ENCODE assay signal across 23 cellular contexts in the genomic region with DNA sequence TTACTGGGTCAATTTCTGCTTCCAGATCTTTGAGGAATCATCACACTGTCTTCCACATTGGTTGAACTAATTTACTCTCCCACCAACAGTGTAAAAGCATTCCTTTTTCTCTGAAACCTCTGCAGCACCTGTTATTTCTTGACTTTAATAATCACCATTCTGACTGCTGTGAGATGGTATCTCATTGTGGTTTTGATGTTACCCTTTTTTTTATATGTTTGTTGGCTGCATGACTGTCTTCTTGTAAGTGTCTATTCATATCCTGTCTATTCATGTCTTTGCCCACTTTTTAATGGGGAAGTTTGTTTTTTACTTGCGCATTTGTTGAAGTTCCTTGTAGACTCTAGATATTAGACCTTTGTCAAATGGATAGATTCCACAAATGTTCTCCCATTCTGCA.
"Had no signal": no experiment of that assay in that cellular context is flagged by ENCODE, and none has a peak within 500 bp of the region (broad histone marks: within the 10 kb centered on the region; RNA-seq: fewer than 3 reads in every experiment).

No MANE protein-coding gene starts in this region.

- H3K36me3 Mint-ChIP-seq: activated naive CD4-positive, alpha-beta T cell treated with anti-CD3 and anti-CD28 coated beads, Interleukin-2, amount 50 U/mL, for 24 hours; natural killer cell had no signal

- ATAC-seq: activated CD8-positive, alpha-beta T cell treated with anti-CD3 and anti-CD28 coated beads for 36 hours; activated naive CD8-positive, alpha-beta T cell treated with anti-CD3 and anti-CD28 coated beads, Interleukin-2, amount 50 U/mL, for 24 hours; activated T-cell treated with anti-CD3 and anti-CD28 coated beads, Interleukin-2, amount 50 U/mL, for 4 hours; activated T-helper 17 cell treated with anti-CD3 and anti-CD28 coated beads, Interleukin-2, amount 50 U/mL, for 72 hours; natural killer cell had no signal

- DNase-seq: activated B cell treated with CpG ODN at 0.5 μM for 24 hours; activated CD4-positive, alpha-beta T cell treated with anti-CD3 and anti-CD28 coated beads, Interleukin-2, amount 50 U/mL, for 1 hour; activated CD8-positive, alpha-beta T cell treated with anti-CD3 and anti-CD28 coated beads for 36 hours; activated gamma-delta T cell treated with Interleukin-2 at 50 U/mL for 16 hours; activated naive CD8-positive, alpha-beta T cell treated with anti-CD3 and anti-CD28 coated beads, Interleukin-2, amount 50 U/mL, for 24 hours; activated T-cell treated with anti-CD3 and anti-CD28 coated beads, Interleukin-2, amount 50 U/mL, for 4 hours; amygdala; dermis blood vessel endothelial cell; effector CD4-positive, alpha-beta T cell; head of caudate nucleus; hippocampal formation; kidney; mesenchymal stem cell; natural killer cell; stimulated activated CD4-positive, alpha-beta T cell treated with anti-CD3 and anti-CD28 coated beads, Interleukin-2, amount 100 ng/mL, for 48 hours; stimulated activated naive CD4-positive, alpha-beta T cell treated with Interleukin-2 at 50 U/mL for 16 hours had no signal

- H3K4me3 Mint-ChIP-seq: activated B cell treated with CpG ODN at 0.5 μM for 24 hours; activated CD8-positive, alpha-beta T cell treated with anti-CD3 and anti-CD28 coated beads for 36 hours; activated naive CD4-positive, alpha-beta T cell treated with anti-CD3 and anti-CD28 coated beads, Interleukin-2, amount 50 U/mL, for 24 hours; activated naive CD8-positive, alpha-beta T cell treated with anti-CD3 and anti-CD28 coated beads, Interleukin-2, amount 50 U/mL, for 24 hours; activated T-cell treated with anti-CD3 and anti-CD28 coated beads, Interleukin-2, amount 50 U/mL, for 4 hours; activated T-helper 17 cell treated with anti-CD3 and anti-CD28 coated beads, Interleukin-2, amount 50 U/mL, for 72 hours; central memory CD8-positive, alpha-beta T cell; natural killer cell; T-helper 2 cell treated with Interferon-gamma antibody and Interleukin-4, amounts not matched to agents 5 μg/mL and 100 μg/mL, for 36 hours had no signal

- H3K27ac ChIP-seq: breast epithelium, right atrium auricular region, tibial nerve had no signal

- H3K4me1 Mint-ChIP-seq: activated B cell treated with CpG ODN at 0.5 μM for 24 hours; activated naive CD4-positive, alpha-beta T cell treated with anti-CD3 and anti-CD28 coated beads, Interleukin-2, amount 50 U/mL, for 24 hours; activated naive CD8-positive, alpha-beta T cell treated with anti-CD3 and anti-CD28 coated beads, Interleukin-2, amount 50 U/mL, for 24 hours; activated T-helper 17 cell treated with anti-CD3 and anti-CD28 coated beads, Interleukin-2, amount 50 U/mL, for 72 hours; central memory CD8-positive, alpha-beta T cell; natural killer cell had no signal

- H3K9me3 Mint-ChIP-seq: activated B cell treated with CpG ODN at 0.5 μM for 24 hours; activated naive CD4-positive, alpha-beta T cell treated with anti-CD3 and anti-CD28 coated beads, Interleukin-2, amount 50 U/mL, for 24 hours; T-helper 2 cell treated with Interferon-gamma antibody and Interleukin-4, amounts not matched to agents 5 μg/mL and 100 μg/mL, for 36 hours had no signal

- H3K27me3 Mint-ChIP-seq: activated CD8-positive, alpha-beta T cell treated with anti-CD3 and anti-CD28 coated beads for 36 hours; activated T-helper 17 cell treated with anti-CD3 and anti-CD28 coated beads, Interleukin-2, amount 50 U/mL, for 72 hours; central memory CD8-positive, alpha-beta T cell had no signal

- H3K27ac Mint-ChIP-seq: activated B cell treated with CpG ODN at 0.5 μM for 24 hours; activated CD8-positive, alpha-beta T cell treated with anti-CD3 and anti-CD28 coated beads for 36 hours; activated naive CD4-positive, alpha-beta T cell treated with anti-CD3 and anti-CD28 coated beads, Interleukin-2, amount 50 U/mL, for 24 hours; activated naive CD8-positive, alpha-beta T cell treated with anti-CD3 and anti-CD28 coated beads, Interleukin-2, amount 50 U/mL, for 24 hours; activated T-helper 17 cell treated with anti-CD3 and anti-CD28 coated beads, Interleukin-2, amount 50 U/mL, for 72 hours; natural killer cell; T-helper 2 cell treated with Interferon-gamma antibody and Interleukin-4, amounts not matched to agents 5 μg/mL and 100 μg/mL, for 36 hours had no signal
